Comparison of ENCODE assay signal across 22 cellular contexts in the genomic region with DNA sequence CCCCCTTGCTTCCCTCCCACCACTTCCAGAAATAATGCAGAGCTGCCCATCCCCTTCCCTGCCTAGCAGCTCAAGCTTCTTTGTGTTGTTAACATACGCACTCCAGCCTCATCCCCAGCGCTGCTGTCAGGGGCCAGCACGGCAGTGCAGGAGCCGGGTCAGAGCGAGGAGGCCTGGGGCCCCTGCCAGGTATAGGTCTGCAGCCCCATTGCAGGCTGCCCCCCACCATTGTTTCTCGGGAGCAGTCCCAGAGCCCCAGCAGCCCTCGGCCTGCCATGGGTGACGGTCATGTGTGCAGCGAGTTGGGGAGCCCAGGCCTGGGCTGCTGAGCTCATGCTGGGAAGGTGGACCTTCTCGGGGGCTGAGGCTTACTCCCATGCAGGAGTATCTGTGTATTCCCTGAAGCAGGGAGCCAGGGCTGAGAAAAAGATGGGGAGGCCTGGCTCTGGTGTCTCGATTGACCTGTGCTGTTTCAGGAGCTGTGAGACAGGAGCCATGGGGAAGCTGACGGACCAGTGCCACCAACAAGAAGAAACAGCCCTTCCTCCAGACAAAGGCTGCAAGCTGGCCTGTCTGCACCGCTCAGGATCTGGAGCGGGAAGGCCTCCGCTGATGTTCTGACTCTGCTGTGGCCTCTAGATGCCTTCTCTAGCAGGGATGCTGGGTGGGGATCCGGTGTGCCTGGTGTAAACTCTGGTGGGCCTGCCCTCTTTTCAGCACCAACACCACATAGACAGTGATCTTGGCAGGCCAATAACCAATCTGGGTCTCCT.
"Had no signal": no experiment of that assay in that cellular context is flagged by ENCODE, and none has a peak within 500 bp of the region (broad histone marks: within the 10 kb centered on the region; RNA-seq: fewer than 3 reads in every experiment).

No MANE protein-coding gene starts in this region.

- H3K9me3 Mint-ChIP-seq: activated naive CD4-positive, alpha-beta T cell treated with anti-CD3 and anti-CD28 coated beads, Interleukin-2, amount 50 U/mL, for 24 hours; immature natural killer cell had no signal

- H3K4me1 ChIP-seq: body of pancreas, psoas muscle, right atrium auricular region, transverse colon, vagina had no signal

- H3K4me3 Mint-ChIP-seq: activated naive CD4-positive, alpha-beta T cell treated with anti-CD3 and anti-CD28 coated beads, Interleukin-2, amount 50 U/mL, for 24 hours; activated T-cell treated with anti-CD3 and anti-CD28 coated beads, Interleukin-2, amount 50 U/mL, for 72 hours; immature natural killer cell; T-helper 17 cell had no signal

- H3K4me3 ChIP-seq: body of pancreas, cardiac muscle cell, ovary, psoas muscle, right atrium auricular region, transverse colon, vagina had no signal

- H3K36me3 ChIP-seq: cardiac muscle cell, ovary, right atrium auricular region, transverse colon, vagina had no signal

- H3K27ac Mint-ChIP-seq: activated naive CD4-positive, alpha-beta T cell treated with anti-CD3 and anti-CD28 coated beads, Interleukin-2, amount 50 U/mL, for 24 hours; activated T-cell treated with anti-CD3 and anti-CD28 coated beads, Interleukin-2, amount 50 U/mL, for 72 hours; immature natural killer cell; T-helper 17 cell had no signal

- H3K9me3 ChIP-seq: body of pancreas, ovary, psoas muscle, right atrium auricular region, transverse colon, vagina had no signal

- H3K27me3 ChIP-seq: body of pancreas, cardiac muscle cell, ovary, right atrium auricular region, transverse colon, vagina had no signal

- ATAC-seq: activated T-cell treated with anti-CD3 and anti-CD28 coated beads, Interleukin-2, amount 50 U/mL, for 72 hours; body of pancreas; esophagus mucosa; psoas muscle; T-helper 17 cell had no signal

- H3K36me3 Mint-ChIP-seq: activated naive CD4-positive, alpha-beta T cell treated with anti-CD3 and anti-CD28 coated beads, Interleukin-2, amount 50 U/mL, for 24 hours; immature natural killer cell had no signal

- H3K27ac ChIP-seq: body of pancreas, cardiac muscle cell, ovary, psoas muscle, right atrium auricular region, transverse colon, vagina had no signal

- DNase-seq: activated CD4-positive, alpha-beta T cell treated with anti-CD3 and anti-CD28 coated beads for 4 hours; activated CD4-positive, alpha-beta T cell treated with anti-CD3 and anti-CD28 coated beads, Interleukin-2, amount 50 U/mL, for 48 hours; activated CD4-positive, CD25-positive, alpha-beta regulatory T cell; activated gamma-delta T cell; activated T-cell treated with anti-CD3 and anti-CD28 coated beads, Interleukin-2, amount 50 U/mL, for 72 hours; anterior cingulate cortex; body of pancreas; dermis blood vessel endothelial cell; effector CD8-positive, alpha-beta T cell; foreskin melanocyte; immature natural killer cell; ovary; psoas muscle; stimulated activated CD4-positive, alpha-beta T cell treated with anti-CD3 and anti-CD28 coated beads, Interleukin-1b, Interleukin-23, amount 100 ng/mL, for 48 hours; SW 1271; T-helper 17 cell; transverse colon had no signal

- H3K4me1 Mint-ChIP-seq: activated naive CD4-positive, alpha-beta T cell treated with anti-CD3 and anti-CD28 coated beads, Interleukin-2, amount 50 U/mL, for 24 hours; immature natural killer cell; T-helper 17 cell had no signal
